Comparison of ENCODE assay signal across 1 cellular context in genomic region chr19:18668744-18669523, GRCh38.
TF ChIP-seq lines count a peak whose summit lies in the region.

No MANE protein-coding gene starts in this region.

TF ChIP-seq in IMR-90, 13 proteins besides CTCF, POLR2A, EP300 and RAD21:
- TF ChIP-seq ELK1 (IDR thresholded peaks at IDR 0.05; ENCODE audit: borderline replicate concordance, low read depth, low read length) (no peak), RCOR1 (IDR thresholded peaks at IDR 0.05; ENCODE audit: insufficient replicate concordance, low read length) (no peak), MAZ (IDR thresholded peaks at IDR 0.05; ENCODE audit: borderline replicate concordance, low read depth, low read length) (no peak), RFX5 (IDR thresholded peaks at IDR 0.05; ENCODE audit: low read depth, low read length) (no peak), SMC3 (IDR thresholded peaks at IDR 0.05; ENCODE audit: low read depth, low read length) (no peak), BHLHE40 (IDR thresholded peaks at IDR 0.05; ENCODE audit: low read depth, low read length) (no peak)
